Comparison of ENCODE assay signal across 8 cellular contexts in the genomic region with DNA sequence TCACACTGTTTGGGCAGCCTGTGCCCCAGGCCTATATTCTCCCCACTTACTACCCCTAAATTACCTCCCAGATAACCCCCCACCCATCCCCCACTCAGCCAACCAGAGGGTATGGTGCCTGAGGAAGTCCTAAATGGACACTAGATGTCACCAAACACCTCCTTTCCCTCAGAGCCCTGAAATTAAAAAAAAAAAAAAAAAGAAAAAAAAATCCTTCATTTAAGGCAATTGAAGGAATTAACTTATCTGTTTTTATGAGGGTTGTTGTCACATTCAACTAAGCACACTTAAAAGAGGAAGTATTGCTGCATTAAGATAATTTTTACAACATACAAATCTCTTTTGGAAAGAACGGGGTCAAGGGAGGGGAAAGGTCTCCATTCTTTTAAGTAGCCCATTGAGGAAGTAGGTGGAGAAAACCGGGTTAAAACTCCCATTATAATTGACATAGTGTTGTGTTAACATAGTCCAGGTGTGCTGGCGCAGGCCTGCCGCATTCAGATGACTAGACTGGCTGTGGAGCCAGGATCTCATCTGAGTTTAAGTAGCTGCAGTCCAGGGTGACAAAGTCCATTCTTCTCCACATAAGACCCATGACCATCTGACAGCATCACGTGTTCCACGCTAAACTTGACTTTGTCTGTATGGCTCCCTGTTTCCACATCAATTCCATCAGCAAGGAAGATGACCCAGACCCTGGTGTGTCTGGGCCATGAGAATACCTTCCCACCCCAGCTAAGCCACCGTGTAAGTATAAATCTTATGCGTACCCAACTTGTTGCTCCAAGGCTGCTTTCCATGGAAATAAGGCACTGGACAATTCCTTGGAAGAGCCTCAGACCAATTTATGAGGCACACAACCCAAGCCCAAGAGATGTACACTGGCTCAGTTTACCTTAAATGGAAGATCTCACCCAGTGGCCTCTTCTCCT. TPM values are rescaled to one million over a fixed set of nuclear protein-coding genes. Genes with fewer than 3 reads are reported as not detected.
DNase-seq lines count a peak whose midpoint lies in the region; ATAC-seq and TF ChIP-seq lines count a peak whose summit lies in the region.

No MANE protein-coding gene starts in this region.

- peak; percentile 81 for TF ChIP-seq RAD21 in liver (IDR thresholded peaks at IDR 0.05)

- no peaks in the 10 kb centered on the region for H3K4me1 ChIP-seq in heart right ventricle
- H3K4me1 ChIP-seq in adrenal gland (replicated peaks in 1 of 2): no peaks in the 10 kb centered on the region
- peaks cover 0 to 27% (median 18%) of the 10 kb centered on the region in 4 donors for H3K4me1 ChIP-seq in liver (ENCODE audit: control insufficient read depth in 4 of 4, insufficient read depth in 4 of 4, low read length in 3 of 4)

- no peak overlapping the region for H3K9ac ChIP-seq in liver (ENCODE audit: low read depth in 1 of 2, low read length in 2 of 2)

- H3K27ac ChIP-seq in heart right ventricle (no peak overlapping the region), adrenal gland (no peak overlapping the region), liver (ENCODE audit: low read depth in 1 of 2, low read length in 2 of 2) (peak overlapping the region; percentile 10 to 33)

- TF ChIP-seq CTCF in heart right ventricle (IDR thresholded peaks at IDR 0.05) (peak in 7 of 9 donors; percentile 28 to 63 (median 50)), adrenal gland (IDR thresholded peaks at IDR 0.05) (peak in 5 of 6 experiments; percentile 27 to 67 (median 52)), liver (IDR thresholded peaks at IDR 0.05; ENCODE audit: low read depth, low read length, missing input control) (peak; percentile 50)

- ATAC-seq in heart right ventricle (no peak), Right ventricle myocardium superior (ENCODE audit: poor library complexity) (no peak)

- H3K36me3 ChIP-seq in heart right ventricle: no peaks in the 10 kb centered on the region
- no peaks in the 10 kb centered on the region for H3K36me3 ChIP-seq in adrenal gland (replicated peaks in 1 of 2)
- peaks cover 0 to 10% (median 3%) of the 10 kb centered on the region in 4 donors for H3K36me3 ChIP-seq in liver (ENCODE audit: control insufficient read depth in 4 of 4, insufficient read depth in 3 of 4, low read depth in 1 of 4, low read length in 3 of 4)

- no peak for TF ChIP-seq POLR2A in adrenal gland (IDR thresholded peaks at IDR 0.05)

- DNase-seq in heart right ventricle (no peak), Right ventricle myocardium superior (no peak), NCI-H2107 (lab: John Stamatoyannopoulos, UW) (peak; percentile 26), adrenal gland (peak in 4 of 7 donors; percentile 31 to 47 (median 41)), midbrain (lab: John Stamatoyannopoulos, UW) (no peak), Ammon's horn (ENCODE audit: low spot score) (no peak), ureter (ENCODE audit: low spot score) (no peak)

- H3K4me3 ChIP-seq in heart right ventricle (no peak overlapping the region), adrenal gland (no peak overlapping the region), liver (ENCODE audit: low read depth in 1 of 3, low read length in 3 of 3) (no peak overlapping the region)

- H3K9me3 ChIP-seq in heart right ventricle (no peaks in the 10 kb centered on the region), adrenal gland (replicated peaks in 1 of 3) (no peaks in the 10 kb centered on the region), liver (ENCODE audit: control insufficient read depth in 4 of 4, low read length in 3 of 4) (no peaks in the 10 kb centered on the region)

- 62 to 66% methylated on average over 8 of the region's 8 CpGs for WGBS in heart right ventricle, 2 donors
- 61 to 71% (median 65%) methylated on average over 8 of the region's 8 CpGs for WGBS in adrenal gland, 4 donors
- 40% methylated on average over 8 of the region's 8 CpGs for WGBS in liver

- intact Hi-C loops in heart right ventricle (cut with DNase I) (loop anchor here in 3 of 10 donors (10.0 kb wide), 1 partner anchor 461 kb away; a partner anchor contains a TSS), Right ventricle myocardium superior (cut with DNase I) (no loop called here), adrenal gland (cut with DNase I) (loop anchor here in 1 of 2 donors (10.0 kb wide), 1 partner anchor 471 kb away; a partner anchor contains a TSS)

- peaks cover 5 to 73% (median 66%) of the 10 kb centered on the region in 7 donors for H3K27me3 ChIP-seq in heart right ventricle
- H3K27me3 ChIP-seq in adrenal gland: no peaks in the 10 kb centered on the region
- no peaks in the 10 kb centered on the region for H3K27me3 ChIP-seq in liver (ENCODE audit: control insufficient read depth in 4 of 4, insufficient read depth in 4 of 4, low read length in 3 of 4)

TF ChIP-seq in liver, 16 proteins besides CTCF, POLR2A, EP300 and RAD21:
- TF ChIP-seq JUND (IDR thresholded peaks at IDR 0.05): peak in 1 of 2 donors; percentile 68
- peak; percentile 60 to 79 for TF ChIP-seq RXRA (IDR thresholded peaks at IDR 0.05)
- peak; percentile 78 for TF ChIP-seq SP1 (IDR thresholded peaks at IDR 0.05)
- TF ChIP-seq TAF1 (conservative IDR thresholded peaks at IDR 0.05): no peak
- peak; percentile 91 to 94 for TF ChIP-seq HNF4A (conservative IDR thresholded peaks at IDR 0.05)
- peak; percentile 71 for TF ChIP-seq HNF4G (IDR thresholded peaks at IDR 0.05)
- TF ChIP-seq, protein P1, sequence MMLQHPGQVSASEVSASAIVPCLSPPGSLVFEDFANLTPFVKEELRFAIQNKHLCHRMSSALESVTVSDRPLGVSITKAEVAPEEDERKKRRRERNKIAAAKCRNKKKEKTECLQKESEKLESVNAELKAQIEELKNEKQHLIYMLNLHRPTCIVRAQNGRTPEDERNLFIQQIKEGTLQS (IDR thresholded peaks at IDR 0.05): no peak
- TF ChIP-seq FOXA2 (IDR thresholded peaks at IDR 0.05): peak; percentile 42
- no peak for TF ChIP-seq FOXA1 (IDR thresholded peaks at IDR 0.05)
- TF ChIP-seq EGR1 (IDR thresholded peaks at IDR 0.05; ENCODE audit: low read depth in 2 of 2): no peak
- TF ChIP-seq, protein P2, sequence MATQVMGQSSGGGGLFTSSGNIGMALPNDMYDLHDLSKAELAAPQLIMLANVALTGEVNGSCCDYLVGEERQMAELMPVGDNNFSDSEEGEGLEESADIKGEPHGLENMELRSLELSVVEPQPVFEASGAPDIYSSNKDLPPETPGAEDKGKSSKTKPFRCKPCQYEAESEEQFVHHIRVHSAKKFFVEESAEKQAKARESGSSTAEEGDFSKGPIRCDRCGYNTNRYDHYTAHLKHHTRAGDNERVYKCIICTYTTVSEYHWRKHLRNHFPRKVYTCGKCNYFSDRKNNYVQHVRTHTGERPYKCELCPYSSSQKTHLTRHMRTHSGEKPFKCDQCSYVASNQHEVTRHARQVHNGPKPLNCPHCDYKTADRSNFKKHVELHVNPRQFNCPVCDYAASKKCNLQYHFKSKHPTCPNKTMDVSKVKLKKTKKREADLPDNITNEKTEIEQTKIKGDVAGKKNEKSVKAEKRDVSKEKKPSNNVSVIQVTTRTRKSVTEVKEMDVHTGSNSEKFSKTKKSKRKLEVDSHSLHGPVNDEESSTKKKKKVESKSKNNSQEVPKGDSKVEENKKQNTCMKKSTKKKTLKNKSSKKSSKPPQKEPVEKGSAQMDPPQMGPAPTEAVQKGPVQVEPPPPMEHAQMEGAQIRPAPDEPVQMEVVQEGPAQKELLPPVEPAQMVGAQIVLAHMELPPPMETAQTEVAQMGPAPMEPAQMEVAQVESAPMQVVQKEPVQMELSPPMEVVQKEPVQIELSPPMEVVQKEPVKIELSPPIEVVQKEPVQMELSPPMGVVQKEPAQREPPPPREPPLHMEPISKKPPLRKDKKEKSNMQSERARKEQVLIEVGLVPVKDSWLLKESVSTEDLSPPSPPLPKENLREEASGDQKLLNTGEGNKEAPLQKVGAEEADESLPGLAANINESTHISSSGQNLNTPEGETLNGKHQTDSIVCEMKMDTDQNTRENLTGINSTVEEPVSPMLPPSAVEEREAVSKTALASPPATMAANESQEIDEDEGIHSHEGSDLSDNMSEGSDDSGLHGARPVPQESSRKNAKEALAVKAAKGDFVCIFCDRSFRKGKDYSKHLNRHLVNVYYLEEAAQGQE (IDR thresholded peaks at IDR 0.05): no peak
- TF ChIP-seq, protein P3, sequence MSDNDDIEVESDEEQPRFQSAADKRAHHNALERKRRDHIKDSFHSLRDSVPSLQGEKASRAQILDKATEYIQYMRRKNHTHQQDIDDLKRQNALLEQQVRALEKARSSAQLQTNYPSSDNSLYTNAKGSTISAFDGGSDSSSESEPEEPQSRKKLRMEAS (IDR thresholded peaks at IDR 0.05): no peak
- TF ChIP-seq GABPA (IDR thresholded peaks at IDR 0.05 in 1 of 2, conservative IDR thresholded peaks at IDR 0.05 in 1 of 2): no peak
- peak; percentile 26 for TF ChIP-seq YY1 (IDR thresholded peaks at IDR 0.05)
- TF ChIP-seq NR2F2 (IDR thresholded peaks at IDR 0.05): no peak
- TF ChIP-seq, protein P4, sequence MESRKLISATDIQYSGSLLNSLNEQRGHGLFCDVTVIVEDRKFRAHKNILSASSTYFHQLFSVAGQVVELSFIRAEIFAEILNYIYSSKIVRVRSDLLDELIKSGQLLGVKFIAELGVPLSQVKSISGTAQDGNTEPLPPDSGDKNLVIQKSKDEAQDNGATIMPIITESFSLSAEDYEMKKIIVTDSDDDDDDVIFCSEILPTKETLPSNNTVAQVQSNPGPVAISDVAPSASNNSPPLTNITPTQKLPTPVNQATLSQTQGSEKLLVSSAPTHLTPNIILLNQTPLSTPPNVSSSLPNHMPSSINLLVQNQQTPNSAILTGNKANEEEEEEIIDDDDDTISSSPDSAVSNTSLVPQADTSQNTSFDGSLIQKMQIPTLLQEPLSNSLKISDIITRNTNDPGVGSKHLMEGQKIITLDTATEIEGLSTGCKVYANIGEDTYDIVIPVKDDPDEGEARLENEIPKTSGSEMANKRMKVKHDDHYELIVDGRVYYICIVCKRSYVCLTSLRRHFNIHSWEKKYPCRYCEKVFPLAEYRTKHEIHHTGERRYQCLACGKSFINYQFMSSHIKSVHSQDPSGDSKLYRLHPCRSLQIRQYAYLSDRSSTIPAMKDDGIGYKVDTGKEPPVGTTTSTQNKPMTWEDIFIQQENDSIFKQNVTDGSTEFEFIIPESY (IDR thresholded peaks at IDR 0.05): peak; percentile 39

RNA-seq across cellular contexts. Expression of a gene that starts 46.4 kb away (rescaled TPM):
- total RNA-seq in heart right ventricle: 10 to 100 TPM in 9 of 10 donors, 1 to 10 TPM in 1; 7.2 to 17.0 (median 12.3) TPM
- 10 to 100 TPM in 1 of 2 donors, 1 to 10 TPM in 1; 7.1 to 17.1 TPM for polyA plus RNA-seq in heart right ventricle
- 11.8 TPM for total RNA-seq in Right ventricle myocardium superior
- 10 to 100 TPM in 7 of 8 donors, 1 to 10 TPM in 1; 6.7 to 29.9 (median 19.0) TPM for total RNA-seq in adrenal gland
- 10 to 100 TPM in 2 of 3 donors, 1 to 10 TPM in 1; 8.9 to 12.9 (median 12.9) TPM for polyA plus RNA-seq in adrenal gland
- total RNA-seq in liver: 10 to 100 TPM in 1 of 2 donors, 1 to 10 TPM in 1; 7.9 to 11.4 TPM
- polyA plus RNA-seq in liver: 1 to 10 TPM; 6.4 to 9.1 TPM
- 24.3 TPM for total RNA-seq in ureter

RNA-seq across cellular contexts. Expression of a gene that starts 52.7 kb away (rescaled TPM):
- 10 to 100 TPM; 30.3 to 40.8 (median 35.9) TPM for total RNA-seq in heart right ventricle
- 10 to 100 TPM; 19.8 to 38.8 TPM for polyA plus RNA-seq in heart right ventricle
- total RNA-seq in Right ventricle myocardium superior: 31.7 TPM
- 10 to 100 TPM; 28.5 to 56.3 (median 37.7) TPM for total RNA-seq in adrenal gland
- polyA plus RNA-seq in adrenal gland: 10 to 100 TPM; 13.2 to 49.9 (median 28.6) TPM
- total RNA-seq in liver: 10 to 100 TPM in 1 of 2 donors, 1 to 10 TPM in 1; 9.9 to 11.6 TPM
- polyA plus RNA-seq in liver: 1 to 10 TPM; 3.4 to 9.4 TPM
- total RNA-seq in ureter: 29.3 TPM

Comparison
In these comparisons a context has a peak if more than half of its experiments do, and no peak if none do; other contexts are left out.
1. DNase-seq: peak in NCI-H2107 (single experiment) and adrenal gland (4 of 7); none in heart right ventricle (0 of 2), Right ventricle myocardium superior (single experiment), midbrain (single experiment), Ammon's horn (single experiment) and ureter (single experiment).
2. H3K27ac ChIP-seq: peak in liver (2 of 2); none in heart right ventricle (0 of 10) and adrenal gland (0 of 5).
3. Peak in every context shown above with its lines, with median percentiles within 50 percentile points of each other: CTCF ChIP-seq.